ENCODE assay signal across 19 cellular contexts in the genomic region with DNA sequence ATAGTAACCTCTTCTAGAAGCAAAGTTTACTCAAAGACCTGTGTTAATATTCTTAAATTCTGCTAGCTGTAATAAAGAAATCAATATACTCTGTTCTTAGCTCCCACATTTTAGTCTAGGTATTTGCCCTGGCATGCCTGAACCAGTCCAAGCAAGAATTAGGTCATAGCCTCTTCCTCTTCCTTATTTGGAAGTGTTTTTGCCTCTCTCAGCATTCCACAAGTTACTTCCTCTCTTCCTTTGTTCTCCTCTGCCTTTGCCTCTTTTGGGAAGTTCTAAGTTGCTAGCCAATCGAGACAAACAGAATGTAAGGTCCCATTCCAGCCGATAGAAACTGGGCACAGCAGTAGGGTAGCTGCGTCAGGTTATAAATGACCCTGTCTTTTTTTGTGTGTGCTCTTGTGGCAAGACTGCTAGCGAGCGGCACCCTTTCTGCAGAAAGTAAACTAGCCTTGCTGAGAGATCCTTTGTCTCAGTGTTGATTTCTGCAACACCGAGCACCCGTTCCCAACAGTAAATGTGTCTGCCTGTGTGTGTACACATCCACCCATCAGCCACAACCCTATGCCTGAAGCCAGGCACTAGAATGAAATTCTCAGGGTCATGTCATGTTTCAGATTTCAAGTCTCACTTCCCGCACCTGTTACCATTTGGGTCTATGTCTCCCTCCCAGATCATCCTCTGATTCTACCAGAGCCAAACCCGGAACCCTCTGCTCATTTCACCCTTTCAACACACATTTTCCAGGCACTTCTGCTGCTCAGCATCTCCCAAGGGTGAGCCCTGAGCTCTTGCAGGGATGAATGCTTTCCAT. TPM values are rescaled to one million over a fixed set of nuclear protein-coding genes. Genes with fewer than 3 reads are reported as not detected.
DNase-seq lines count a peak whose midpoint lies in the region; ATAC-seq lines count a peak whose summit lies in the region.
"Had no signal": no experiment of that assay in that cellular context is flagged by ENCODE, and none has a peak within 500 bp of the region (broad histone marks: within the 10 kb centered on the region; RNA-seq: fewer than 3 reads in every experiment).

No MANE protein-coding gene starts in this region.

- H3K4me1 Mint-ChIP-seq in activated naive CD4-positive, alpha-beta T cell treated with anti-CD3 and anti-CD28 coated beads, Interleukin-2, amount 10 ng/mL, durations not matched to agents 7 days and 5 days = peaks cover 12% of the 10 kb centered on the region
- H3K4me1 Mint-ChIP-seq in dendritic cell treated with granulocyte-macrophage colony-stimulating factor and Interleukin-4, amounts not matched to agents 40 ng/mL and 50 ng/mL, for 4 days (ENCODE audit: low read depth) = peaks cover 25% of the 10 kb centered on the region
- no peaks in the 10 kb centered on the region for H3K4me1 Mint-ChIP-seq in stimulated activated effector memory CD8-positive, alpha-beta T cell treated with anti-CD3 and anti-CD28 coated beads, Interleukin-12 subunit alpha, Interleukin-12 subunit beta, amount 100 ng/mL, for 72 hours
- no peaks in the 10 kb centered on the region for H3K4me1 Mint-ChIP-seq in activated CD4-positive, alpha-beta memory T cell treated with anti-CD3 and anti-CD28 coated beads for 36 hours (ENCODE audit: low read depth)

- peaks cover 16 to 18% of the 10 kb centered on the region in 2 donors for H3K36me3 Mint-ChIP-seq in activated naive CD4-positive, alpha-beta T cell treated with anti-CD3 and anti-CD28 coated beads, Interleukin-2, amount 50 U/mL, for 72 hours
- peaks cover 14% of the 10 kb centered on the region for H3K36me3 Mint-ChIP-seq in activated naive CD4-positive, alpha-beta T cell treated with anti-CD3 and anti-CD28 coated beads, Interleukin-2, amount 10 ng/mL, durations not matched to agents 7 days and 5 days
- peaks cover 19% of the 10 kb centered on the region for H3K36me3 Mint-ChIP-seq in dendritic cell treated with granulocyte-macrophage colony-stimulating factor and Interleukin-4, amounts not matched to agents 40 ng/mL and 50 ng/mL, for 4 days (ENCODE audit: low read depth)
- no peaks in the 10 kb centered on the region for H3K36me3 Mint-ChIP-seq in stimulated activated effector memory CD8-positive, alpha-beta T cell treated with anti-CD3 and anti-CD28 coated beads, Interleukin-12 subunit alpha, Interleukin-12 subunit beta, amount 100 ng/mL, for 72 hours
- H3K36me3 Mint-ChIP-seq in activated CD4-positive, alpha-beta memory T cell treated with anti-CD3 and anti-CD28 coated beads for 36 hours = no peaks in the 10 kb centered on the region
- H3K36me3 Mint-ChIP-seq: CD8-positive, alpha-beta T cell had no signal

- DNase-seq in activated naive CD4-positive, alpha-beta T cell treated with anti-CD3 and anti-CD28 coated beads, Interleukin-2, amount 50 U/mL, for 72 hours (ENCODE audit: low spot score in 2 of 2) = no peak
- DNase-seq in activated naive CD4-positive, alpha-beta T cell treated with anti-CD3 and anti-CD28 coated beads, Interleukin-2, amount 10 ng/mL, durations not matched to agents 7 days and 5 days = no peak
- DNase-seq in LoVo (ENCODE audit: low spot score) = peak; percentile 18
- no peak for DNase-seq in stimulated activated effector memory CD8-positive, alpha-beta T cell treated with anti-CD3 and anti-CD28 coated beads, Interleukin-12 subunit alpha, Interleukin-12 subunit beta, amount 100 ng/mL, for 72 hours (ENCODE audit: low spot score in 2 of 2)
- DNase-seq in activated CD4-positive, alpha-beta memory T cell treated with anti-CD3 and anti-CD28 coated beads for 36 hours = no peak
- no peak for DNase-seq in left colon
- DNase-seq: AML-193; CD8-positive, alpha-beta T cell; DMS79 treated with DMSO at 0.1 percent for 48 hours; GDM1; NCI-H1417; NCI-H1930; NCI-H510A; Peyer's patch; Right ventricle myocardium superior had no signal

- H3K4me3 Mint-ChIP-seq in activated naive CD4-positive, alpha-beta T cell treated with anti-CD3 and anti-CD28 coated beads, Interleukin-2, amount 10 ng/mL, durations not matched to agents 7 days and 5 days = no peak overlapping the region
- H3K4me3 Mint-ChIP-seq in dendritic cell treated with granulocyte-macrophage colony-stimulating factor and Interleukin-4, amounts not matched to agents 40 ng/mL and 50 ng/mL, for 4 days = no peak overlapping the region
- no peak overlapping the region for H3K4me3 Mint-ChIP-seq in stimulated activated effector memory CD8-positive, alpha-beta T cell treated with anti-CD3 and anti-CD28 coated beads, Interleukin-12 subunit alpha, Interleukin-12 subunit beta, amount 100 ng/mL, for 72 hours
- H3K4me3 Mint-ChIP-seq in activated CD4-positive, alpha-beta memory T cell treated with anti-CD3 and anti-CD28 coated beads for 36 hours = no peak overlapping the region
- H3K4me3 Mint-ChIP-seq: CD8-positive, alpha-beta T cell had no signal

- POLR2A ChIA-PET in activated CD4-positive, alpha-beta memory T cell treated with anti-CD3 and anti-CD28 coated beads for 36 hours (lab: Charles Lee) = no interaction called here

- intact Hi-C loops in dendritic cell treated with granulocyte-macrophage colony-stimulating factor and Interleukin-4, amounts not matched to agents 40 ng/mL and 50 ng/mL, for 4 days (cut with micrococcal nuclease) = no loop called here
- intact Hi-C loops in activated CD4-positive, alpha-beta memory T cell treated with anti-CD3 and anti-CD28 coated beads for 36 hours (cut with micrococcal nuclease) = no loop called here
- intact Hi-C loops in left colon (cut with DNase I, micrococcal nuclease) = no loop called here

- ATAC-seq in activated naive CD4-positive, alpha-beta T cell treated with anti-CD3 and anti-CD28 coated beads, Interleukin-2, amount 50 U/mL, for 72 hours = peak in 1 of 2 donors; percentile 43
- ATAC-seq in stimulated activated effector memory CD8-positive, alpha-beta T cell treated with anti-CD3 and anti-CD28 coated beads, Interleukin-12 subunit alpha, Interleukin-12 subunit beta, amount 100 ng/mL, for 72 hours = no peak
- no peak for ATAC-seq in left colon
- ATAC-seq in GM18861 (IDR thresholded peaks at IDR 0.05; ENCODE audit: unreplicated experiment) = no peak
- ATAC-seq: CD8-positive, alpha-beta T cell had no signal

- peak overlapping the region; percentile 69 to 93 for H3K27ac Mint-ChIP-seq in activated naive CD4-positive, alpha-beta T cell treated with anti-CD3 and anti-CD28 coated beads, Interleukin-2, amount 50 U/mL, for 72 hours
- H3K27ac Mint-ChIP-seq in activated naive CD4-positive, alpha-beta T cell treated with anti-CD3 and anti-CD28 coated beads, Interleukin-2, amount 10 ng/mL, durations not matched to agents 7 days and 5 days = no peak overlapping the region
- H3K27ac Mint-ChIP-seq in dendritic cell treated with granulocyte-macrophage colony-stimulating factor and Interleukin-4, amounts not matched to agents 40 ng/mL and 50 ng/mL, for 4 days = peak overlapping the region; percentile 77
- H3K27ac Mint-ChIP-seq in stimulated activated effector memory CD8-positive, alpha-beta T cell treated with anti-CD3 and anti-CD28 coated beads, Interleukin-12 subunit alpha, Interleukin-12 subunit beta, amount 100 ng/mL, for 72 hours = peak overlapping the region; percentile 20
- H3K27ac Mint-ChIP-seq in activated CD4-positive, alpha-beta memory T cell treated with anti-CD3 and anti-CD28 coated beads for 36 hours = no peak overlapping the region
- H3K27ac Mint-ChIP-seq: CD8-positive, alpha-beta T cell had no signal

- H3K9me3 Mint-ChIP-seq in activated naive CD4-positive, alpha-beta T cell treated with anti-CD3 and anti-CD28 coated beads, Interleukin-2, amount 50 U/mL, for 72 hours = peaks cover 12 to 16% of the 10 kb centered on the region in 2 donors
- peaks cover 21% of the 10 kb centered on the region for H3K9me3 Mint-ChIP-seq in activated naive CD4-positive, alpha-beta T cell treated with anti-CD3 and anti-CD28 coated beads, Interleukin-2, amount 10 ng/mL, durations not matched to agents 7 days and 5 days
- peaks cover 23% of the 10 kb centered on the region for H3K9me3 Mint-ChIP-seq in dendritic cell treated with granulocyte-macrophage colony-stimulating factor and Interleukin-4, amounts not matched to agents 40 ng/mL and 50 ng/mL, for 4 days
- H3K9me3 Mint-ChIP-seq in stimulated activated effector memory CD8-positive, alpha-beta T cell treated with anti-CD3 and anti-CD28 coated beads, Interleukin-12 subunit alpha, Interleukin-12 subunit beta, amount 100 ng/mL, for 72 hours = peaks cover 6% of the 10 kb centered on the region
- peaks cover 17% of the 10 kb centered on the region for H3K9me3 Mint-ChIP-seq in activated CD4-positive, alpha-beta memory T cell treated with anti-CD3 and anti-CD28 coated beads for 36 hours

- H3K27me3 Mint-ChIP-seq in activated naive CD4-positive, alpha-beta T cell treated with anti-CD3 and anti-CD28 coated beads, Interleukin-2, amount 10 ng/mL, durations not matched to agents 7 days and 5 days = peaks cover 63% of the 10 kb centered on the region
- peaks cover 43% of the 10 kb centered on the region for H3K27me3 Mint-ChIP-seq in dendritic cell treated with granulocyte-macrophage colony-stimulating factor and Interleukin-4, amounts not matched to agents 40 ng/mL and 50 ng/mL, for 4 days
- H3K27me3 Mint-ChIP-seq in activated CD4-positive, alpha-beta memory T cell treated with anti-CD3 and anti-CD28 coated beads for 36 hours = peaks cover 21% of the 10 kb centered on the region

- CTCF ChIA-PET in activated naive CD4-positive, alpha-beta T cell treated with anti-CD3 and anti-CD28 coated beads, Interleukin-2, amount 10 ng/mL, durations not matched to agents 7 days and 5 days (lab: Charles Lee) = no interaction called here
- CTCF ChIA-PET in activated CD4-positive, alpha-beta memory T cell treated with anti-CD3 and anti-CD28 coated beads for 36 hours (lab: Charles Lee) = no interaction called here

RNA-seq across cellular contexts. Expression of a gene that starts 37.5 kb away (rescaled TPM):
- total RNA-seq in activated naive CD4-positive, alpha-beta T cell treated with anti-CD3 and anti-CD28 coated beads, Interleukin-2, amount 50 U/mL, for 72 hours = 1 to 10 TPM; 4.8 to 5.6 TPM
- 1 to 10 TPM; 2.6 to 2.8 TPM for total RNA-seq in activated CD4-positive, alpha-beta memory T cell treated with anti-CD3 and anti-CD28 coated beads for 36 hours
- total RNA-seq in left colon = 1 to 10 TPM; 2.5 to 3.5 TPM
- total RNA-seq: LHCN-M2 had no signal

RNA-seq across cellular contexts. Expression of a gene that starts 47.2 kb away (rescaled TPM):
- not detected for total RNA-seq in activated naive CD4-positive, alpha-beta T cell treated with anti-CD3 and anti-CD28 coated beads, Interleukin-2, amount 50 U/mL, for 72 hours
- not detected for total RNA-seq in activated CD4-positive, alpha-beta memory T cell treated with anti-CD3 and anti-CD28 coated beads for 36 hours
- total RNA-seq in left colon = not detected
- total RNA-seq: CD8-positive, alpha-beta T cell; H4; LHCN-M2; Peyer's patch; Right ventricle myocardium superior had no signal

RNA-seq across cellular contexts. Expression of a gene that starts 58.5 kb away (rescaled TPM):
- not detected for total RNA-seq in activated naive CD4-positive, alpha-beta T cell treated with anti-CD3 and anti-CD28 coated beads, Interleukin-2, amount 50 U/mL, for 72 hours
- not detected for total RNA-seq in activated CD4-positive, alpha-beta memory T cell treated with anti-CD3 and anti-CD28 coated beads for 36 hours
- total RNA-seq in left colon = not detected
- total RNA-seq: CD8-positive, alpha-beta T cell; H4; LHCN-M2; Peyer's patch; Right ventricle myocardium superior had no signal

Comparison
In these comparisons a context has a peak if more than half of its experiments do, and no peak if none do; other contexts are left out.
1. H3K27ac Mint-ChIP-seq: peak in activated naive CD4-positive, alpha-beta T cell treated with anti-CD3 and anti-CD28 coated beads, Interleukin-2, amount 50 U/mL, for 72 hours (2 of 2), dendritic cell treated with granulocyte-macrophage colony-stimulating factor and Interleukin-4, amounts not matched to agents 40 ng/mL and 50 ng/mL, for 4 days (single experiment) and stimulated activated effector memory CD8-positive, alpha-beta T cell treated with anti-CD3 and anti-CD28 coated beads, Interleukin-12 subunit alpha, Interleukin-12 subunit beta, amount 100 ng/mL, for 72 hours (single experiment); none in activated naive CD4-positive, alpha-beta T cell treated with anti-CD3 and anti-CD28 coated beads, Interleukin-2, amount 10 ng/mL, durations not matched to agents 7 days and 5 days (single experiment) and activated CD4-positive, alpha-beta memory T cell treated with anti-CD3 and anti-CD28 coated beads for 36 hours (single experiment).